ENCODE assay signal across 10 cellular contexts in genomic region chr1:16984717-16985116, GRCh38. TPM values are rescaled to one million over a fixed set of nuclear protein-coding genes. Genes with fewer than 3 reads are reported as not detected.
A peak's percentile ranks its signal among the peaks of the same experiment; 100 is the strongest.
DNase-seq lines count a peak whose midpoint lies in the region; ATAC-seq and TF ChIP-seq lines count a peak whose summit lies in the region.
"Had no signal": no experiment of that assay in that cellular context is flagged by ENCODE, and none has a peak within 500 bp of the region (broad histone marks: within the 10 kb centered on the region; RNA-seq: fewer than 3 reads in every experiment).

No MANE protein-coding gene starts in this region.

- ATAC-seq in HG02763 (IDR thresholded peaks at IDR 0.05; ENCODE audit: unreplicated experiment), result no peak
- ATAC-seq in left lobe of liver, result no peak
- no peak for ATAC-seq in GM19351 (IDR thresholded peaks at IDR 0.05; ENCODE audit: unreplicated experiment)

- H2AFZ ChIP-seq in ACC112 (ENCODE audit: low read length, unreplicated experiment), result no peak overlapping the region

- H3K4me3 ChIP-seq in ACC112 (ENCODE audit: low read depth, low read length), result no peak overlapping the region
- H3K4me3 ChIP-seq in epithelial cell of esophagus (ENCODE audit: low read length), result no peak overlapping the region

- H3K27me3 ChIP-seq in ACC112 (ENCODE audit: insufficient read depth, low read length), result no peaks in the 10 kb centered on the region

- peaks cover 2% of the 10 kb centered on the region for H3K79me2 ChIP-seq in ACC112 (ENCODE audit: control insufficient read depth, insufficient read depth, low read length, unreplicated experiment)

- no peak for TF ChIP-seq CTCF in epithelial cell of esophagus (IDR thresholded peaks at IDR 0.05; ENCODE audit: insufficient read depth, low read depth, low read length, missing control alignments)

- DNase-seq in NCI-H446 (lab: John Stamatoyannopoulos, UW), result peak; percentile 94 to 98
- DNase-seq in epithelial cell of esophagus (ENCODE audit: low read depth), result peak; percentile 96
- DNase-seq in myocyte (ENCODE audit: low read depth), result peak; percentile 55
- no peak for DNase-seq in activated CD8-positive, alpha-beta memory T cell treated with anti-CD3 and anti-CD28 coated beads, Interleukin-2, amount 50 U/mL, for 48 hours
- no peak for DNase-seq in left lobe of liver (ENCODE audit: low spot score)
- DNase-seq: activated naive CD4-positive, alpha-beta T cell treated with anti-CD3 and anti-CD28 coated beads, Interleukin-2, amount 50 U/mL, for 16 hours had no signal

- H3K27ac ChIP-seq in ACC112 (ENCODE audit: low read depth, low read length), result peak overlapping the region; percentile 43

- H3K4me1 ChIP-seq in ACC112 (ENCODE audit: control insufficient read depth, insufficient read depth, low read length, unreplicated experiment), result peaks cover 21% of the 10 kb centered on the region

- no peaks in the 10 kb centered on the region for H3K36me3 ChIP-seq in ACC112 (ENCODE audit: insufficient read depth, low read length)

RNA-seq across cellular contexts. Expression of gene MFAP2, which starts 4.3 kb away (rescaled TPM):
- total RNA-seq in myocyte (1.3 and 1.7 TPM in 2 replicates), left lobe of liver (0.45 TPM)
- 25.7 TPM for polyA plus RNA-seq in myocyte (2012)
- polyA plus RNA-seq: CD14-positive monocyte had no signal

RNA-seq across cellular contexts. Expression of gene ATP13A2, which starts 27.0 kb away (rescaled TPM):
- total RNA-seq in myocyte (25.7 and 28.6 TPM in 2 replicates), left lobe of liver (10.3 TPM)
- 109 TPM for polyA plus RNA-seq in myocyte (2012)

Comparison
In these comparisons a context has a peak if more than half of its experiments do, and no peak if none do; other contexts are left out.
1. DNase-seq: peak in NCI-H446 (2 of 2), epithelial cell of esophagus (single experiment) and myocyte (single experiment); none in activated CD8-positive, alpha-beta memory T cell treated with anti-CD3 and anti-CD28 coated beads, Interleukin-2, amount 50 U/mL, for 48 hours (single experiment) and left lobe of liver (single experiment).